Comparison of ENCODE assay signal across 1 cellular context in the genomic region with DNA sequence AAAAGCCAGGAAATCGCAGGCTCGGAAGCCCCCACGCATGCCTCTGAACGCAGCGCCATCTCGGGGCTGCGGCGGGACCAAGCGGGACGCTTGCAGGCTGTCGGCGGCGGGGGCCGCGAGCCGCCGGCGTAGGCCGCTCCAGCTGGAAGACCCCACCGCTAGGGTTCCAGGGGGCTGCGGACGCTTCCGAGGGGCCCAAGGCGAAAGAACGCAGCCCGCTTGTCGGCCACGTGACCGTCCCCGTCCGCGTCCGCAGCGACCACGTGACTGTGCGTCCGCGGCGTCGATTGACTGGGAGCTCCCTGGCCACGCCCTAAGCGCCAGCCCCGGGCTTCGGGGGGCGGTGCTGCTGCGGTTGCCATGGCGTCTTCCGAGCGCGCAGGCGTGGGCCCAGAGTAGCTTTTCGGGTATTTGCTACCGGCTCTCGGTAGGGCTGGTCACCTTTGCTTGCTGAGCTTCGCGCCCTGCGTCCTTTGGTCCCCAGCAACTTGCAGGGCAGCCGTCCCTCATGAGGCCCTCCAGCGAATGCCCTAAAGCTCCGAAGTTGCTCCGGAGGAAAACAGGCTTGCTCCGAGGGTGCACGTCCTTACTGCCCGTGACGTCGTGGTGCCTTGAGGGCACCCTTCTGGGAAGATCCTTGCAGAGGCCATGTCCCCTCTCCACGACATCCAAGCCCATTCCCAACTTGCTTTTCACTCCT.
A peak's percentile ranks its signal among the peaks of the same experiment; 100 is the strongest.
TF ChIP-seq lines count a peak whose summit lies in the region.

No MANE protein-coding gene starts in this region.

TF ChIP-seq in HEK293, 187 proteins besides CTCF, POLR2A, EP300 and RAD21 (continued from another document and continues in another):
- peak; percentile 9; the same call in 1 of the 2 replicates for TF ChIP-seq ZNF10 (tag by site-specific recombination; IDR thresholded peaks at IDR 0.05)
- TF ChIP-seq ZNF404 (tag by site-specific recombination; IDR thresholded peaks at IDR 0.05), result no peak
- no peak for TF ChIP-seq ZNF558 (tag by site-specific recombination; IDR thresholded peaks at IDR 0.05)
- TF ChIP-seq, protein P1, sequence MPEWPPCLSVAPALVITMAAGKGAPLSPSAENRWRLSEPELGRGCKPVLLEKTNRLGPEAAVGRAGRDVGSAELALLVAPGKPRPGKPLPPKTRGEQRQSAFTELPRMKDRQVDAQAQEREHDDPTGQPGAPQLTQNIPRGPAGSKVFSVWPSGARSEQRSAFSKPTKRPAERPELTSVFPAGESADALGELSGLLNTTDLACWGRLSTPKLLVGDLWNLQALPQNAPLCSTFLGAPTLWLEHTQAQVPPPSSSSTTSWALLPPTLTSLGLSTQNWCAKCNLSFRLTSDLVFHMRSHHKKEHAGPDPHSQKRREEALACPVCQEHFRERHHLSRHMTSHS (tag by site-specific recombination; IDR thresholded peaks at IDR 0.05), result no peak
- TF ChIP-seq SP2 (tag by site-specific recombination; IDR thresholded peaks at IDR 0.05), result peak; percentile 84
- peak; percentile 73 for TF ChIP-seq ZEB2 (tag by site-specific recombination; IDR thresholded peaks at IDR 0.05)
- no peak for TF ChIP-seq RBAK (tag by site-specific recombination; IDR thresholded peaks at IDR 0.05)
- no peak for TF ChIP-seq ZNF501 (tag by site-specific recombination; IDR thresholded peaks at IDR 0.05)
- no peak for TF ChIP-seq ZNF292 (tag by site-specific recombination; IDR thresholded peaks at IDR 0.05; ENCODE audit: borderline replicate concordance, low read depth)
- 0 out of 2 replicates have a peak, but pooled peaks have one; percentile 4 for TF ChIP-seq ZNF24 (tag by site-specific recombination; IDR thresholded peaks at IDR 0.05)
- TF ChIP-seq WT1 (tag by site-specific recombination; IDR thresholded peaks at IDR 0.05), result no peak
- TF ChIP-seq ZNF174 (tag by site-specific recombination; IDR thresholded peaks at IDR 0.05), result no peak
- no peak for TF ChIP-seq ZBTB21 (tag by site-specific recombination; IDR thresholded peaks at IDR 0.05)
- no peak for TF ChIP-seq ZNF366 (tag by site-specific recombination; conservative IDR thresholded peaks at IDR 0.05)
- TF ChIP-seq KLF17 (tag by site-specific recombination; IDR thresholded peaks at IDR 0.05), result peak; percentile 59; the same call in 1 of the 2 replicates
- TF ChIP-seq ZNF792 (tag by site-specific recombination; IDR thresholded peaks at IDR 0.05), result no peak
- no peak for TF ChIP-seq ZNF2 (tag by site-specific recombination; IDR thresholded peaks at IDR 0.05)
- no peak for TF ChIP-seq ZNF571 (tag by site-specific recombination; IDR thresholded peaks at IDR 0.05)
- TF ChIP-seq ZNF354C (tag by site-specific recombination; IDR thresholded peaks at IDR 0.05; ENCODE audit: borderline replicate concordance, low read depth), result no peak
- TF ChIP-seq ZNF155 (tag by site-specific recombination; IDR thresholded peaks at IDR 0.05), result 0 out of 2 replicates have a peak, but pooled peaks have one; percentile 33
- TF ChIP-seq, protein P2, sequence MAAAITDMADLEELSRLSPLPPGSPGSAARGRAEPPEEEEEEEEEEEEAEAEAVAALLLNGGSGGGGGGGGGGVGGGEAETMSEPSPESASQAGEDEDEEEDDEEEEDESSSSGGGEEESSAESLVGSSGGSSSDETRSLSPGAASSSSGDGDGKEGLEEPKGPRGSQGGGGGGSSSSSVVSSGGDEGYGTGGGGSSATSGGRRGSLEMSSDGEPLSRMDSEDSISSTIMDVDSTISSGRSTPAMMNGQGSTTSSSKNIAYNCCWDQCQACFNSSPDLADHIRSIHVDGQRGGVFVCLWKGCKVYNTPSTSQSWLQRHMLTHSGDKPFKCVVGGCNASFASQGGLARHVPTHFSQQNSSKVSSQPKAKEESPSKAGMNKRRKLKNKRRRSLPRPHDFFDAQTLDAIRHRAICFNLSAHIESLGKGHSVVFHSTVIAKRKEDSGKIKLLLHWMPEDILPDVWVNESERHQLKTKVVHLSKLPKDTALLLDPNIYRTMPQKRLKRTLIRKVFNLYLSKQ (tag by site-specific recombination; IDR thresholded peaks at IDR 0.05; ENCODE audit: borderline replicate concordance), result no peak
- TF ChIP-seq PRDM1 (tag by site-specific recombination; IDR thresholded peaks at IDR 0.05), result no peak
- no peak for TF ChIP-seq ZNF184 (tag by site-specific recombination; IDR thresholded peaks at IDR 0.05)
- TF ChIP-seq ZBTB44 (tag by site-specific recombination; IDR thresholded peaks at IDR 0.05), result peak; percentile 36; the same call in 1 of the 2 replicates
- peak; percentile 50 for TF ChIP-seq SETDB1 (IDR thresholded peaks at IDR 0.05; ENCODE audit: insufficient read length, low read length)
- TF ChIP-seq ZNF23 (tag by site-specific recombination; IDR thresholded peaks at IDR 0.05; ENCODE audit: borderline replicate concordance), result no peak
- no peak for TF ChIP-seq MZF1 (tag by site-specific recombination; IDR thresholded peaks at IDR 0.05; ENCODE audit: borderline replicate concordance)
- TF ChIP-seq KLF16 (tag by site-specific recombination; IDR thresholded peaks at IDR 0.05), result peak; percentile 44
- TF ChIP-seq ZNF692 (tag by site-specific recombination; IDR thresholded peaks at IDR 0.05), result peak; percentile 86; the same call in 1 of the 2 replicates
- no peak for TF ChIP-seq ZFP41 (tag by site-specific recombination; IDR thresholded peaks at IDR 0.05; ENCODE audit: borderline replicate concordance)
- TF ChIP-seq PBX3 (CRISPR knock-in tag; IDR thresholded peaks at IDR 0.05), result peak; percentile 53; the same call in 1 of the 2 replicates
- no peak for TF ChIP-seq ZBTB20 (tag by site-specific recombination; IDR thresholded peaks at IDR 0.05)
- TF ChIP-seq, protein P3, sequence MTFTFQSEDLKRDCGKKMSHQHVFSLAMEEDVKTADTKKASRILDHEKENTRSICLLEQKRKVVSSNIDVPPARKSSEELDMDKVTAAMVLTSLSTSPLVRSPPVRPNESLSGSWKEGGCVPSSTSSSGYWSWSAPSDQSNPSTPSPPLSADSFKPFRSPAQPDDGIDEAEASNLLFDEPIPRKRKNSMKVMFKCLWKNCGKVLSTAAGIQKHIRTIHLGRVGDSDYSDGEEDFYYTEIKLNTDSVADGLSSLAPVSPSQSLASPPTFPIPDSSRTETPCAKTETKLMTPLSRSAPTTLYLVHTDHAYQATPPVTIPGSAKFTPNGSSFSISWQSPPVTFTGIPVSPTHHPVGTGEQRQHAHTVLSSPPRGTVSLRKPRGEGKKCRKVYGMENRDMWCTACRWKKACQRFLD (tag by site-specific recombination; IDR thresholded peaks at IDR 0.05), result no peak
- no peak for TF ChIP-seq ZNF768 (tag by site-specific recombination; IDR thresholded peaks at IDR 0.05)
- TF ChIP-seq ZBTB6 (tag by site-specific recombination; IDR thresholded peaks at IDR 0.05), result no peak; the same call in 1 of the 2 replicates
- no peak for TF ChIP-seq PRDM6 (tag by site-specific recombination; IDR thresholded peaks at IDR 0.05)
- TF ChIP-seq, protein P4, sequence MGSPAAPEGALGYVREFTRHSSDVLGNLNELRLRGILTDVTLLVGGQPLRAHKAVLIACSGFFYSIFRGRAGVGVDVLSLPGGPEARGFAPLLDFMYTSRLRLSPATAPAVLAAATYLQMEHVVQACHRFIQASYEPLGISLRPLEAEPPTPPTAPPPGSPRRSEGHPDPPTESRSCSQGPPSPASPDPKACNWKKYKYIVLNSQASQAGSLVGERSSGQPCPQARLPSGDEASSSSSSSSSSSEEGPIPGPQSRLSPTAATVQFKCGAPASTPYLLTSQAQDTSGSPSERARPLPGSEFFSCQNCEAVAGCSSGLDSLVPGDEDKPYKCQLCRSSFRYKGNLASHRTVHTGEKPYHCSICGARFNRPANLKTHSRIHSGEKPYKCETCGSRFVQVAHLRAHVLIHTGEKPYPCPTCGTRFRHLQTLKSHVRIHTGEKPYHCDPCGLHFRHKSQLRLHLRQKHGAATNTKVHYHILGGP (tag by site-specific recombination; IDR thresholded peaks at IDR 0.05), result no peak
- no peak for TF ChIP-seq TRIM28 (IDR thresholded peaks at IDR 0.05; ENCODE audit: borderline replicate concordance, low read length)
- TF ChIP-seq ZNF16 (tag by site-specific recombination; IDR thresholded peaks at IDR 0.05; ENCODE audit: low read depth), result no peak
- peak; percentile 87 for TF ChIP-seq ZBTB26 (tag by site-specific recombination; optimal IDR thresholded peaks at IDR 0.05)
- no peak for TF ChIP-seq ZBTB17 (tag by site-specific recombination; IDR thresholded peaks at IDR 0.05)
- TF ChIP-seq ZNF221 (tag by site-specific recombination; IDR thresholded peaks at IDR 0.05; ENCODE audit: borderline replicate concordance), result no peak
- TF ChIP-seq ZXDB (tag by site-specific recombination; IDR thresholded peaks at IDR 0.05), result peak; percentile 75; the same call in 1 of the 2 replicates
- no peak for TF ChIP-seq ZIC2 (tag by site-specific recombination; IDR thresholded peaks at IDR 0.05)
- TF ChIP-seq SCRT2 (tag by site-specific recombination; IDR thresholded peaks at IDR 0.05), result no peak
- TF ChIP-seq IKZF3 (tag by site-specific recombination; IDR thresholded peaks at IDR 0.05), result no peak
- peak; percentile 61; the same call in 1 of the 2 replicates for TF ChIP-seq ZNF707 (tag by site-specific recombination; IDR thresholded peaks at IDR 0.05)
